ENCODE assay signal across 7 cellular contexts in the genomic region with DNA sequence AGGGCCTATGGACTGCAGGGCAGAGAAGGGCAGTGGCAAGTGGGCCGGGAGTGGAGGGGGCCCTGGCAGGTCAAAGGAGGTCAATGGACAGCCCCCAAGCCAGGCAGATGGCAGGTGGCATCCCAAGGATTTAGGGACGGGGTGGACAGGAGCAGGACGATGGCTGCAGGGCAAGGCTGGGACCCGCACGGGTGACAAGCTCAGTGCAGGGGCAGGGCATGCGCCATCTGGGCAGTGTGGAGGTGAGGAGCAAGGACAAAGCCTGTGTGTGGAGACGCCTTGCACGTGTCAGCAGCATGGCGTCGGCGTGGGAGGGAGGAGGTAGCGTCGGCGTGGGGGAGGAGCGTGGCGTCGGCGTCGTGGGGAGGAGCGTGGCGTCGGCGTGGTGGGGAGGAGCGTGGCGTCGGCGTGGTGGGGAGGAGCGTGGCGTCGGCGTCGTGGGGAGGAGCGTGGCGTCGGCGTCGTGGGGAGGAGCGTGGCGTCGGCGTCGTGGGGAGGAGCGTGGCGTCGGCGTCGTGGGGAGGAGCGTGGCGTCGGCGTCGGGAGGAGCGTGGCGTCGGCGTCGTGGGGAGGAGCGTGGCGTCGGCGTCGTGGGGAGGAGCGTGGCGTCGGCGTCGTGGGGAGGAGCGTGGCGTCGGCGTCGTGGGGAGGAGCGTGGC. TPM values are rescaled to one million over a fixed set of nuclear protein-coding genes. Genes with fewer than 3 reads are reported as not detected.
DNase-seq lines count a peak whose midpoint lies in the region; ATAC-seq and TF ChIP-seq lines count a peak whose summit lies in the region.
"Not testable (repeated sequence)": the region's sequence is repeated elsewhere in the genome, so short reads cannot be mapped to it uniquely, and the experiment has no call there.

No MANE protein-coding gene starts in this region.

- H3K4me1 ChIP-seq in left ventricle myocardium inferior (peaks cover 93% of the 10 kb centered on the region), gastrocnemius medialis (peaks cover 79 to 87% of the 10 kb centered on the region in 2 donors), tibial artery (peaks cover 8 to 95% (median 81%) of the 10 kb centered on the region in 4 donors)

- TF ChIP-seq POLR2A in gastrocnemius medialis (IDR thresholded peaks at IDR 0.05), result not testable (repeated sequence)

- DNase-seq in DMS53 (lab: John Stamatoyannopoulos, UW), result peak; percentile 16
- DNase-seq in RWPE1 (ENCODE audit: low spot score); activated T-cell treated with anti-CD3 and anti-CD28 coated beads, Interleukin-2, amount 50 U/mL, for 24 hours; left ventricle myocardium inferior; neural crest cell (ENCODE audit: low read depth, low spot score); gastrocnemius medialis; tibial artery: not testable (repeated sequence)

- H3K27me3 ChIP-seq in left ventricle myocardium inferior (ENCODE audit: low read depth); gastrocnemius medialis; tibial artery: not testable (repeated sequence)

- not testable (repeated sequence) for H3K36me3 Mint-ChIP-seq in activated T-cell treated with anti-CD3 and anti-CD28 coated beads, Interleukin-2, amount 50 U/mL, for 24 hours (ENCODE audit: low read depth); neural crest cell (ENCODE audit: low read depth)

- not testable (repeated sequence) for ATAC-seq in gastrocnemius medialis

- H3K27ac ChIP-seq in RWPE1, result peak overlapping the region; percentile 81
- H3K27ac ChIP-seq in left ventricle myocardium inferior (replicated peaks), result peak overlapping the region; percentile 92
- H3K27ac ChIP-seq in gastrocnemius medialis, result peak overlapping the region; percentile 94 to 99 (median 96)
- H3K27ac ChIP-seq in tibial artery, result peak overlapping the region; percentile 83 to 98

- not testable (repeated sequence) for H3K4me1 Mint-ChIP-seq in activated T-cell treated with anti-CD3 and anti-CD28 coated beads, Interleukin-2, amount 50 U/mL, for 24 hours (ENCODE audit: low read depth); neural crest cell

- not testable (repeated sequence) for H3K9me3 Mint-ChIP-seq in activated T-cell treated with anti-CD3 and anti-CD28 coated beads, Interleukin-2, amount 50 U/mL, for 24 hours; neural crest cell

- POLR2A ChIA-PET in RWPE1 (lab: Yijun Ruan, JAX; ENCODE audit: low non-redundant PET), result not testable (repeated sequence)

- not testable (repeated sequence) for H3K4me3 Mint-ChIP-seq in activated T-cell treated with anti-CD3 and anti-CD28 coated beads, Interleukin-2, amount 50 U/mL, for 24 hours
- peak overlapping the region; percentile 31 for H3K4me3 Mint-ChIP-seq in neural crest cell

- H3K27ac Mint-ChIP-seq in activated T-cell treated with anti-CD3 and anti-CD28 coated beads, Interleukin-2, amount 50 U/mL, for 24 hours, result peak overlapping the region; percentile 55
- H3K27ac Mint-ChIP-seq in neural crest cell (ENCODE audit: unreplicated experiment), result not testable (repeated sequence)

- CTCF ChIA-PET in RWPE1 (lab: Yijun Ruan, JAX), result not testable (repeated sequence)

- not testable (repeated sequence) for H3K36me3 ChIP-seq in left ventricle myocardium inferior, gastrocnemius medialis, tibial artery

- H3K27me3 Mint-ChIP-seq in activated T-cell treated with anti-CD3 and anti-CD28 coated beads, Interleukin-2, amount 50 U/mL, for 24 hours; neural crest cell (ENCODE audit: low read depth): not testable (repeated sequence)

- TF ChIP-seq CTCF in RWPE1 (conservative IDR thresholded peaks at IDR 0.05; ENCODE audit: low read depth); left ventricle myocardium inferior (IDR thresholded peaks at IDR 0.05; ENCODE audit: borderline replicate concordance); neural crest cell (conservative IDR thresholded peaks at IDR 0.05); gastrocnemius medialis (IDR thresholded peaks at IDR 0.05 in 4 of 5, conservative IDR thresholded peaks at IDR 0.05 in 1 of 5); tibial artery (IDR thresholded peaks at IDR 0.05): not testable (repeated sequence)

- H3K9me3 ChIP-seq in left ventricle myocardium inferior (replicated peaks); gastrocnemius medialis; tibial artery: not testable (repeated sequence)

- H3K4me3 ChIP-seq in left ventricle myocardium inferior, gastrocnemius medialis, tibial artery: not testable (repeated sequence)

- intact Hi-C loops in left ventricle myocardium inferior (cut with micrococcal nuclease); tibial artery (cut with DNase I; ENCODE audit: low total_unique reads): not testable (repeated sequence)
- intact Hi-C loops in gastrocnemius medialis (cut with DNase I; ENCODE audit: low total_unique reads), result loop anchor here (10.0 kb wide), 1 partner anchor 1175 kb away; no protein-coding TSS in a partner anchor

- in situ Hi-C loops in gastrocnemius medialis (cut with MboI; ENCODE audit: low sequenced_read_pairs in 4 of 4), result not testable (repeated sequence)

RNA-seq across cellular contexts. Expression of a gene that starts 5.3 kb away (rescaled TPM):
- total RNA-seq in left ventricle myocardium inferior, result 218 TPM
- 4.4 and 5.0 TPM in 2 replicates for total RNA-seq in neural crest cell
- 100 to 1,000 TPM; 165 to 577 (median 232) TPM for total RNA-seq in gastrocnemius medialis

RNA-seq across cellular contexts. Expression of a gene that starts 23.6 kb away (rescaled TPM):
- 55.6 TPM for total RNA-seq in left ventricle myocardium inferior
- total RNA-seq in neural crest cell, result 109 and 121 TPM in 2 replicates
- 100 to 1,000 TPM; 228 to 357 (median 264) TPM for total RNA-seq in gastrocnemius medialis

RNA-seq across cellular contexts. Expression of a gene that starts 39.9 kb away (rescaled TPM):
- total RNA-seq in left ventricle myocardium inferior, result 28.5 TPM
- total RNA-seq in neural crest cell, result 60.6 and 61.7 TPM in 2 replicates
- 10 to 100 TPM; 11.6 to 34.6 (median 19.7) TPM for total RNA-seq in gastrocnemius medialis

Comparison
In these comparisons a context has a peak if more than half of its experiments do, and no peak if none do; other contexts are left out.
1. RNA of a gene that starts 5.3 kb away (total RNA-seq): 165 to 577 TPM in gastrocnemius medialis and 218 TPM in left ventricle myocardium inferior (single experiment); 4.4 to 5.0 TPM in neural crest cell; every median in the first group is over 10 times any median in the second.
2. Peak in every context shown above with its lines, with median percentiles within 50 percentile points of each other: H3K27ac ChIP-seq.